ENCODE assay signal across 17 cellular contexts in the genomic region with DNA sequence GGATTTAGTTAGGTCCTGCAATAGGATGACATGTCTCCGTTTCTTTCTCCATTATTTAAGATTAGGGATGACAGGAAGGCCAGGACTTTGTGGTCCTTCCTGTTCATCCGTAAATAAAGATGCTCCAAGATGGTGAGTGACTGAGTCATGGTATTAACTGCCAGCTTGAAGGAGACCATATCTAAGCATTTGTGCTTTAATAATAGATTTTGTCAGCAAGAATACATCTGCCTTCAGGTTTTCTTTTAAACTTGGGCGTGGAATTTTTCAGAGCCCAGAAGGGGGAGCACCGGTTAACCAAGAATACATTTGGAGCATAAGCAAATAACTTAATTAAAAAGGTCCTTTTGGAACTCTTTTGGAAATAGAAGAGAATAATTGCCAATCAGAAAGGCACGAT.
DNase-seq lines count a peak whose midpoint lies in the region; ATAC-seq and TF ChIP-seq lines count a peak whose summit lies in the region.
"Had no signal": no experiment of that assay in that cellular context is flagged by ENCODE, and none has a peak within 500 bp of the region (broad histone marks: within the 10 kb centered on the region; RNA-seq: fewer than 3 reads in every experiment).

No MANE protein-coding gene starts in this region.

- TF ChIP-seq CTCF in PC-3 (conservative IDR thresholded peaks at IDR 0.05; ENCODE audit: low read depth, low read length) (peak; percentile 48; the same call in 1 of the 2 replicates), gastrocnemius medialis (IDR thresholded peaks at IDR 0.05 in 4 of 5, conservative IDR thresholded peaks at IDR 0.05 in 1 of 5) (no peak), GM20000 (IDR thresholded peaks at IDR 0.05; ENCODE audit: extremely low read depth, missing control alignments) (no peak)

- no peaks in the 10 kb centered on the region for H3K9me2 ChIP-seq in PC-3 (replicated peaks; ENCODE audit: low read length)

- H3K4me1 ChIP-seq in PC-3 (ENCODE audit: insufficient read depth, low read length) = peaks cover 66% of the 10 kb centered on the region
- H3K4me1 ChIP-seq in gastrocnemius medialis = peaks cover 82 to 87% of the 10 kb centered on the region in 2 donors

- H3K9me3 ChIP-seq in PC-3 (ENCODE audit: low read length) = no peaks in the 10 kb centered on the region
- H3K9me3 ChIP-seq in gastrocnemius medialis = no peaks in the 10 kb centered on the region
- H3K9me3 ChIP-seq: heart right ventricle, pancreas had no signal

- no peak overlapping the region for H2AFZ ChIP-seq in PC-3 (ENCODE audit: low read length)

- H3K27ac ChIP-seq in PC-3 (ENCODE audit: low read length) (no peak overlapping the region), epithelial cell of prostate (peak overlapping the region; percentile 97), gastrocnemius medialis (peak overlapping the region; percentile 77 to 85 (median 81))
- H3K27ac ChIP-seq: pancreas had no signal

- no TSS peak for BruUV-seq in PC-3 (replicated peaks; lab: Mats Ljungman, UMichigan)

- no peak overlapping the region for H3K4me2 ChIP-seq in PC-3 (ENCODE audit: low read length)

- H3K36me3 ChIP-seq in PC-3 (ENCODE audit: low read depth, low read length) (no peaks in the 10 kb centered on the region), gastrocnemius medialis (no peaks in the 10 kb centered on the region)
- H3K36me3 ChIP-seq: heart right ventricle, pancreas had no signal

- H3K4me3 ChIP-seq in PC-3 (ENCODE audit: low read length) = no peak overlapping the region
- no peak overlapping the region for H3K4me3 ChIP-seq in gastrocnemius medialis
- H3K4me3 ChIP-seq: heart right ventricle, pancreas had no signal

- H3K9ac ChIP-seq in PC-3 (ENCODE audit: low read length) = no peak overlapping the region

- peaks cover 86% of the 10 kb centered on the region for H3K79me2 ChIP-seq in PC-3 (ENCODE audit: low read length)

- POLR2A ChIA-PET in PC-3 (lab: Charles Lee; ENCODE audit: unreplicated experiment) = no interaction called here

- H4K20me1 ChIP-seq in PC-3 (ENCODE audit: low read length) = no peaks in the 10 kb centered on the region

- TF ChIP-seq POLR2A in gastrocnemius medialis (IDR thresholded peaks at IDR 0.05) = no peak

- ATAC-seq in PC-3 = no peak
- ATAC-seq in gastrocnemius medialis = no peak
- no peak for ATAC-seq in HG03135 (IDR thresholded peaks at IDR 0.05; ENCODE audit: unreplicated experiment)
- ATAC-seq: activated naive CD4-positive, alpha-beta T cell treated with anti-CD3 and anti-CD28 coated beads, Interleukin-2, amount 50 U/mL, for 72 hours; heart right ventricle; pancreas had no signal

- peaks cover 13% of the 10 kb centered on the region for H3F3A ChIP-seq in PC-3 (ENCODE audit: low read length, unreplicated experiment)

- in situ Hi-C loops in gastrocnemius medialis (cut with MboI; ENCODE audit: low sequenced_read_pairs in 4 of 4) = loop anchor here in 1 of 4 donors (5.0 kb wide), 1 partner anchor 53 kb away; no protein-coding TSS in a partner anchor

- H3K27me3 ChIP-seq in PC-3 (ENCODE audit: low read length) = no peaks in the 10 kb centered on the region
- no peaks in the 10 kb centered on the region for H3K27me3 ChIP-seq in gastrocnemius medialis
- H3K27me3 ChIP-seq: heart right ventricle, pancreas had no signal

- intact Hi-C loops in PC-3 (cut with micrococcal nuclease) = loop anchor here (10.0 kb wide), 1 partner anchor 64 kb away; the partner anchor contains the start of gene ARHGAP35
- intact Hi-C loops in gastrocnemius medialis (cut with DNase I; ENCODE audit: low total_unique reads) = loop anchor here (5.0 kb wide), 1 partner anchor 58 kb away; no protein-coding TSS in a partner anchor

- CTCF ChIA-PET in PC-3 (lab: Charles Lee) = no interaction called here

- DNase-seq in EL (peak; percentile 43), PC-3 (peak; percentile 30), epithelial cell of prostate (ENCODE audit: low read depth, low spot score) (no peak), gastrocnemius medialis (no peak), GM20000 (ENCODE audit: low spot score) (no peak), NCI-H526 (lab: John Stamatoyannopoulos, UW) (no peak)
- no peak for DNase-seq in activated CD4-positive, CD25-positive, alpha-beta regulatory T cell (lab: John Stamatoyannopoulos, UW)
- DNase-seq: activated CD4-positive, alpha-beta T cell treated with anti-CD3 and anti-CD28 coated beads for 1 hour; activated T-cell treated with anti-CD3 and anti-CD28 coated beads for 4 hours; cerebellar nuclear complex; heart right ventricle; NCI-H187; NCI-H524; pancreas; T-helper 1 cell had no signal

Comparison
In these comparisons a context has a peak if more than half of its experiments do, and no peak if none do; other contexts are left out.
1. DNase-seq: peak in EL (single experiment) and PC-3 (single experiment); none in epithelial cell of prostate (single experiment), gastrocnemius medialis (0 of 2), activated CD4-positive, CD25-positive, alpha-beta regulatory T cell (0 of 4), GM20000 (single experiment) and NCI-H526 (0 of 2).